9 cellular contexts compared by ENCODE assay signal in genomic region chr1:8374356-8374755, GRCh38. TPM values are rescaled to one million over a fixed set of nuclear protein-coding genes. Genes with fewer than 3 reads are reported as not detected.
DNase-seq lines count a peak whose midpoint lies in the region; ATAC-seq and TF ChIP-seq lines count a peak whose summit lies in the region.
"Had no signal": no experiment of that assay in that cellular context is flagged by ENCODE, and none has a peak within 500 bp of the region (broad histone marks: within the 10 kb centered on the region; RNA-seq: fewer than 3 reads in every experiment).

No MANE protein-coding gene starts in this region.

- DNase-seq in Panc1 (ENCODE audit: low read depth, low spot score) (no peak), MCF 10A (ENCODE audit: unreplicated experiment) (no peak), left lung (no peak)
- DNase-seq in stimulated activated naive B cell treated with anti-CD40 and anti-IgM and Interleukin-4, amounts not matched to agents 10 μg/mL and 1 μg/mL and 100 μg/mL, for 72 hours = no peak
- DNase-seq: NCI-H1105 had no signal

- no peak for TF ChIP-seq CTCF in Panc1 (IDR thresholded peaks at IDR 0.05)
- TF ChIP-seq CTCF in MCF 10A (IDR thresholded peaks at IDR 0.05; ENCODE audit: unreplicated experiment) = no peak
- no peak for TF ChIP-seq CTCF in left lung (IDR thresholded peaks at IDR 0.05)

- no peaks in the 10 kb centered on the region for H3K9me3 Mint-ChIP-seq in MCF 10A (ENCODE audit: unreplicated experiment)
- H3K9me3 Mint-ChIP-seq in stimulated activated naive B cell treated with anti-CD40 and anti-IgM and Interleukin-4, amounts not matched to agents 10 μg/mL and 1 μg/mL and 100 μg/mL, for 72 hours = no peaks in the 10 kb centered on the region

- peaks cover 17% of the 10 kb centered on the region for H3K36me3 Mint-ChIP-seq in MCF 10A (ENCODE audit: insufficient read depth, unreplicated experiment)
- H3K36me3 Mint-ChIP-seq in stimulated activated naive B cell treated with anti-CD40 and anti-IgM and Interleukin-4, amounts not matched to agents 10 μg/mL and 1 μg/mL and 100 μg/mL, for 72 hours = peaks cover 19 to 39% of the 10 kb centered on the region in 2 donors

- peaks cover 17% of the 10 kb centered on the region for H3K4me1 Mint-ChIP-seq in MCF 10A (ENCODE audit: insufficient read depth, unreplicated experiment)
- H3K4me1 Mint-ChIP-seq in stimulated activated naive B cell treated with anti-CD40 and anti-IgM and Interleukin-4, amounts not matched to agents 10 μg/mL and 1 μg/mL and 100 μg/mL, for 72 hours = peaks cover 37 to 74% of the 10 kb centered on the region in 2 donors

- peaks cover 10% of the 10 kb centered on the region; the same call in 1 of the 2 replicates for H3K36me3 ChIP-seq in Panc1 (ENCODE audit: control insufficient read depth, insufficient read depth, low read length)
- peaks cover 0 to 21% of the 10 kb centered on the region in 2 donors for H3K36me3 ChIP-seq in left lung

- H3K27ac Mint-ChIP-seq in MCF 10A (ENCODE audit: low read depth, unreplicated experiment) = peak overlapping the region; percentile 65
- peak overlapping the region; percentile 91 for H3K27ac Mint-ChIP-seq in stimulated activated naive B cell treated with anti-CD40 and anti-IgM and Interleukin-4, amounts not matched to agents 10 μg/mL and 1 μg/mL and 100 μg/mL, for 72 hours

- in situ Hi-C loops in Panc1 (cut with HindIII; ENCODE audit: low pct_unique_long_range_greater_than_20kb, low sequenced_read_pairs) = no loop called here

- CTCF ChIA-PET in Panc1 (lab: Charles Lee) (interaction anchor here (0.8 kb wide), 2 partner anchors 35 to 399 kb away, joined by 3 read pairs; no protein-coding TSS in a partner anchor), MCF 10A (lab: Yijun Ruan, JAX) (interaction anchor here (0.6 to 1.4 kb wide), 3 partner anchors 11 to 209 kb away, joined by 3 to 4 read pairs (median 4); no protein-coding TSS in a partner anchor)

- no TSS peak for BruUV-seq in Panc1 (replicated peaks; lab: Mats Ljungman, UMichigan)
- BruUV-seq in MCF 10A (replicated peaks; lab: Mats Ljungman, UMichigan) = no TSS peak

- ATAC-seq in Panc1 (0 out of 2 replicates have a peak, but pooled peaks have one; percentile 4), left lung (peak; percentile 3), HG03175 (IDR thresholded peaks at IDR 0.05; ENCODE audit: unreplicated experiment) (no peak), HG02588 (IDR thresholded peaks at IDR 0.05; ENCODE audit: unreplicated experiment) (no peak), GM21619 (IDR thresholded peaks at IDR 0.05; ENCODE audit: unreplicated experiment) (no peak), GM19463 (IDR thresholded peaks at IDR 0.05; ENCODE audit: unreplicated experiment) (no peak)
- no peak for ATAC-seq in stimulated activated naive B cell treated with anti-CD40 and anti-IgM and Interleukin-4, amounts not matched to agents 10 μg/mL and 1 μg/mL and 100 μg/mL, for 72 hours (replicated peaks)

- intact Hi-C loops in Panc1 (cut with micrococcal nuclease; ENCODE audit: unreplicated experiment) = no loop called here
- intact Hi-C loops in MCF 10A (cut with micrococcal nuclease) = loop anchor here (1.0 kb wide), 1 partner anchor 352 kb away; no protein-coding TSS in a partner anchor
- intact Hi-C loops in left lung (cut with DNase I) = no loop called here

- no peaks in the 10 kb centered on the region for H3K27me3 Mint-ChIP-seq in MCF 10A (ENCODE audit: insufficient read depth, unreplicated experiment)
- no peaks in the 10 kb centered on the region for H3K27me3 Mint-ChIP-seq in stimulated activated naive B cell treated with anti-CD40 and anti-IgM and Interleukin-4, amounts not matched to agents 10 μg/mL and 1 μg/mL and 100 μg/mL, for 72 hours

- H3K9me3 ChIP-seq in Panc1 (ENCODE audit: control insufficient read depth, insufficient read depth, low read depth, low read length) (no peaks in the 10 kb centered on the region), left lung (no peaks in the 10 kb centered on the region)

- H3K4me1 ChIP-seq in Panc1 (ENCODE audit: control insufficient read depth, insufficient read depth, low read length) = peaks cover 78% of the 10 kb centered on the region
- peaks cover 48 to 84% of the 10 kb centered on the region in 2 donors for H3K4me1 ChIP-seq in left lung

- H3K27ac ChIP-seq in Panc1 (ENCODE audit: low read length) = peak overlapping the region; percentile 80
- peak overlapping the region; percentile 69 to 81 for H3K27ac ChIP-seq in left lung

- H3K4me3 ChIP-seq in Panc1 (ENCODE audit: low read depth in 2 of 2, low read length in 2 of 2) (no peak overlapping the region), left lung (no peak overlapping the region)

- no peak overlapping the region for H3K4me3 Mint-ChIP-seq in MCF 10A (ENCODE audit: unreplicated experiment)
- no peak overlapping the region for H3K4me3 Mint-ChIP-seq in stimulated activated naive B cell treated with anti-CD40 and anti-IgM and Interleukin-4, amounts not matched to agents 10 μg/mL and 1 μg/mL and 100 μg/mL, for 72 hours

- H3K27me3 ChIP-seq in Panc1 (ENCODE audit: control insufficient read depth, insufficient read depth, low read length) (no peaks in the 10 kb centered on the region), left lung (no peaks in the 10 kb centered on the region)

- POLR2A ChIA-PET in Panc1 (lab: Charles Lee) (no interaction called here), MCF 10A (lab: Yijun Ruan, JAX) (no interaction called here)

RNA-seq across cellular contexts. Expression of gene SLC45A1, which starts 56.4 kb away (rescaled TPM):
- 11.3 TPM for total RNA-seq in Panc1 (2021; ENCODE audit: unreplicated experiment)
- 49.4 TPM for polyA plus RNA-seq in Panc1 (2012; ENCODE audit: insufficient read length)
- 0.29 and 0.30 TPM in 2 replicates for total RNA-seq in MCF 10A (2022)
- total RNA-seq in left lung = 1 to 10 TPM; 1.4 TPM

Comparison
In these comparisons a context has a peak if more than half of its experiments do, and no peak if none do; other contexts are left out.
1. ATAC-seq: peak in Panc1 (single experiment) and left lung (single experiment); none in stimulated activated naive B cell treated with anti-CD40 and anti-IgM and Interleukin-4, amounts not matched to agents 10 μg/mL and 1 μg/mL and 100 μg/mL, for 72 hours (0 of 2), HG03175 (single experiment), HG02588 (single experiment), GM21619 (single experiment) and GM19463 (single experiment).